26 cellular contexts compared by ENCODE assay signal in the genomic region with DNA sequence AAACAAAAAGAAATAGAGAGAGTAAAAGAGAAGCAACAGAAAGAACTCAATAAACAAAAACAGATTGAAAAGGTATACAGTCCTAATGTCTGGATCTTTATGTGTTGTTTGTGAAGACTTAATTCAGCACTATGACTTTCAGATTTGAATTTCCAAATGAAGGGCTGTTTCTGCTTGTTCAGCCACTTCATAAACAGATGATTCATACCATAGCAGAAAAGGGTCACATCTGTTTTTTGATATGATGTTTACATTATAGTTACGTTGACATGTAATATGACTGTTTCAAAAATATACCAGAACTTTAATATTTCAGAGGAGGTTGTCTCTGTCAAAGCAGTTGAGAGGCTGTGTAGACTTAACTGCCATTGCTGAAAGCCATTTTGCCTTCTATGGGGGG.
"Had no signal": no experiment of that assay in that cellular context is flagged by ENCODE, and none has a peak within 500 bp of the region (broad histone marks: within the 10 kb centered on the region; RNA-seq: fewer than 3 reads in every experiment).

No MANE protein-coding gene starts in this region.

- DNase-seq: cortex of kidney; effector memory CD8-positive, alpha-beta T cell; erythroblast; esophagus squamous epithelium; head of caudate nucleus; left cardiac atrium; left lung; mesendoderm; midbrain; naive thymus-derived CD4-positive, alpha-beta T cell; right lobe of liver; stimulated activated CD4-positive, alpha-beta T cell treated with anti-CD3 and anti-CD28 coated beads, Interleukin-12 subunit alpha, Interleukin-12 subunit beta, amount 100 ng/mL, for 4 hours; stimulated activated CD4-positive, alpha-beta T cell treated with anti-CD3 and anti-CD28 coated beads, Interleukin-1b, Interleukin-23, amount 100 ng/mL, for 48 hours; stimulated activated CD4-positive, alpha-beta T cell treated with anti-CD3 and anti-CD28 coated beads, Interleukin-4, amount 100 ng/mL, for 1 hour; stimulated activated CD8-positive, alpha-beta memory T cell treated with anti-CD3 and anti-CD28 coated beads, Interleukin-4, amount 100 ng/mL, for 48 hours; stimulated activated naive CD4-positive, alpha-beta T cell; stimulated activated naive CD8-positive, alpha-beta T cell treated with anti-CD3 and anti-CD28 coated beads, Interleukin-15, amount 100 ng/mL, for 72 hours; transverse colon; upper lobe of right lung; uterus had no signal

- H3K4me3 Mint-ChIP-seq: effector memory CD8-positive, alpha-beta T cell; naive thymus-derived CD4-positive, alpha-beta T cell; nephron; neural progenitor cell; stimulated activated naive CD8-positive, alpha-beta T cell treated with anti-CD3 and anti-CD28 coated beads, Interleukin-15, amount 100 ng/mL, for 72 hours had no signal

- H3K4me1 Mint-ChIP-seq: nephron; neural progenitor cell; stimulated activated naive CD8-positive, alpha-beta T cell treated with anti-CD3 and anti-CD28 coated beads, Interleukin-15, amount 100 ng/mL, for 72 hours had no signal

- H3K9me3 ChIP-seq: esophagus squamous epithelium, right lobe of liver, suprapubic skin, transverse colon, upper lobe of right lung, uterus had no signal

- H3K36me3 ChIP-seq: uterus had no signal

- H3K27me3 Mint-ChIP-seq: effector memory CD8-positive, alpha-beta T cell; naive thymus-derived CD4-positive, alpha-beta T cell; progenitor cell of endocrine pancreas; stimulated activated naive CD8-positive, alpha-beta T cell treated with anti-CD3 and anti-CD28 coated beads, Interleukin-15, amount 100 ng/mL, for 72 hours had no signal

- H3K27ac Mint-ChIP-seq: effector memory CD8-positive, alpha-beta T cell; nephron; neural progenitor cell; progenitor cell of endocrine pancreas had no signal

- ATAC-seq: effector memory CD8-positive, alpha-beta T cell; left cardiac atrium; left lung; naive thymus-derived CD4-positive, alpha-beta T cell; right lobe of liver; stimulated activated naive CD8-positive, alpha-beta T cell treated with anti-CD3 and anti-CD28 coated beads, Interleukin-15, amount 100 ng/mL, for 72 hours; upper lobe of right lung had no signal

- H3K9me3 Mint-ChIP-seq: effector memory CD8-positive, alpha-beta T cell had no signal

- H3K4me3 ChIP-seq: esophagus squamous epithelium, left lung, neural progenitor cell, right lobe of liver, smooth muscle cell, suprapubic skin, transverse colon, upper lobe of right lung, uterus had no signal

- H3K27ac ChIP-seq: esophagus squamous epithelium, left lung, neural progenitor cell, parathyroid adenoma, right lobe of liver, suprapubic skin, transverse colon, upper lobe of right lung, uterus had no signal

- H3K27me3 ChIP-seq: esophagus squamous epithelium, left lung, neural progenitor cell, right lobe of liver, suprapubic skin, transverse colon, upper lobe of right lung, uterus had no signal

- H3K4me1 ChIP-seq: esophagus squamous epithelium, left lung, parathyroid adenoma, right lobe of liver, suprapubic skin, transverse colon, upper lobe of right lung, uterus had no signal
